ENCODE assay signal across 11 cellular contexts in the genomic region with DNA sequence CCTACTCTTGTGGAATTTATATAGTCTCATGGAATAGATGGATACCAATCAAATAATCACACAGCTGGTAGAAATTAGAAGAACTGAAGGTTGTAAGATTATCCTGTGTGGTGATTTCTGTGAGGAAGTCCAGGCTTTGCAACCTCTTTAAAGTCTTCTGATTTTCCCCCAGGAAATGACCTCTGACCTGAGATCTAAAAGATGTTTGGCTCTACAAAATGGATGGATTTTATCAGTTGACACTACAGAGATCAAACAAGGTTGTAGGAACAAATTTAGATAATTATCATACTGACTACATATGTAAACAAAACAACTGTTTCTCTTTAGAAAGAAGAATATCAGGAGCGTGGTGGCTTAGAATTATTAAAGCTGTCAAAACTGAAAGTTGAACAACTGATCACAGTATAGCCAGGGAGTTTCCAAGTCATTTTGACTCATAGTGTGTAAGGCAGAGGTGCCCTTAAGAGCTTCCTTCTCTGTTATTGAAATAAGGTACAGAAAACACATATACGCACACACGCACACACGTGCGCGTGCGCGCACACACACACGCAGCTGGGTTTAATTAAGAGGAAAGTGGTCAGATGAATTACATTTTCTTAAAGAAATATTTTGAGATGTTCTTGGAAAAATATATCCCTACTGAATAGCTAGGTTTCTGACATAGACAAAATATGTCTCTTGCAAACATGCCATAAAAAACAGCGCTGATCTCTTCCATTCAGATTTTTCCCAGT. TPM values are rescaled to one million over a fixed set of nuclear protein-coding genes. Genes with fewer than 3 reads are reported as not detected.
A peak's percentile ranks its signal among the peaks of the same experiment; 100 is the strongest.
DNase-seq lines count a peak whose midpoint lies in the region; ATAC-seq, FAIRE-seq and TF ChIP-seq lines count a peak whose summit lies in the region.
"Had no signal": no experiment of that assay in that cellular context is flagged by ENCODE, and none has a peak within 500 bp of the region (broad histone marks: within the 10 kb centered on the region; RNA-seq: fewer than 3 reads in every experiment).

No MANE protein-coding gene starts in this region.

- peak; percentile 89 for ATAC-seq in GM19023 (IDR thresholded peaks at IDR 0.05; ENCODE audit: unreplicated experiment)
- peak; percentile 94 for ATAC-seq in HG02610 (IDR thresholded peaks at IDR 0.05; ENCODE audit: unreplicated experiment)
- ATAC-seq in HG03571 (IDR thresholded peaks at IDR 0.05; ENCODE audit: unreplicated experiment), result peak; percentile 83

- no peaks in the 10 kb centered on the region for H3K9me3 ChIP-seq in A673 (ENCODE audit: low read depth, low read length, poor library complexity, severe bottlenecking)
- H3K9me3 ChIP-seq: left ventricle myocardium inferior had no signal

- intact Hi-C loops in A673 (cut with micrococcal nuclease; ENCODE audit: unreplicated experiment), result no loop called here

- no peaks in the 10 kb centered on the region for H3K9me3 Mint-ChIP-seq in nephron progenitor cell

- peak overlapping the region; percentile 3 for H3K27ac Mint-ChIP-seq in nephron progenitor cell

- no peaks in the 10 kb centered on the region for H3K36me3 ChIP-seq in A673 (ENCODE audit: insufficient read depth, low read length, poor library complexity, severe bottlenecking)
- H3K36me3 ChIP-seq: left ventricle myocardium inferior had no signal

- no peak for FAIRE-seq in frontal cortex (lab: Jason Lieb, UNC)

- POLR2A ChIA-PET in A673 (lab: Charles Lee; ENCODE audit: low non-redundant PET), result no interaction called here

- peaks cover 19% of the 10 kb centered on the region for H3K4me1 ChIP-seq in A673 (ENCODE audit: insufficient read depth, low read length, poor library complexity, severe bottlenecking)
- H3K4me1 ChIP-seq: left ventricle myocardium inferior had no signal

- no peak for TF ChIP-seq CTCF in nephron progenitor cell (IDR thresholded peaks at IDR 0.05)
- no peak for TF ChIP-seq CTCF in A673 (conservative IDR thresholded peaks at IDR 0.05; ENCODE audit: low read depth, low read length)

- no peak overlapping the region for H3K27ac ChIP-seq in A673 (ENCODE audit: low read depth, low read length, poor library complexity, severe bottlenecking)
- H3K27ac ChIP-seq: left ventricle myocardium inferior had no signal

- DNase-seq in nephron progenitor cell (no peak), NCI-H1105 (lab: John Stamatoyannopoulos, UW) (no peak), frontal cortex (ENCODE audit: low spot score in 2 of 2) (no peak), NCI-H2171 treated with DMSO at 0.1 percent for 48 hours (lab: John Stamatoyannopoulos, UW) (no peak), A673 (ENCODE audit: low spot score) (no peak)
- DNase-seq: activated CD8-positive, alpha-beta memory T cell treated with anti-CD3 and anti-CD28 coated beads, Interleukin-2, amount 50 U/mL, for 4 hours; left ventricle myocardium inferior; RPMI8226 had no signal

- no peaks in the 10 kb centered on the region for H3K27me3 ChIP-seq in A673 (replicated peaks; ENCODE audit: insufficient read depth, low read depth, low read length, poor library complexity)

- no peak overlapping the region for H3K4me3 Mint-ChIP-seq in nephron progenitor cell

- no peaks in the 10 kb centered on the region for H3K36me3 Mint-ChIP-seq in nephron progenitor cell (ENCODE audit: low read depth)

- H3K27me3 Mint-ChIP-seq in nephron progenitor cell (ENCODE audit: low read depth, poor library complexity), result no peaks in the 10 kb centered on the region

- peaks cover 35% of the 10 kb centered on the region for H3K4me1 Mint-ChIP-seq in nephron progenitor cell

- BruUV-seq in A673 (replicated peaks; lab: Mats Ljungman, UMichigan), result no TSS peak

- no peak overlapping the region for H3K4me3 ChIP-seq in A673 (ENCODE audit: low read depth, low read length, poor library complexity, severe bottlenecking)
- H3K4me3 ChIP-seq: left ventricle myocardium inferior had no signal

- CTCF ChIA-PET in A673 (lab: Charles Lee), result no interaction called here

RNA-seq across cellular contexts. Expression of a gene that starts 35.5 kb away (rescaled TPM):
- total RNA-seq in frontal cortex (79.5 TPM), A673 (2021) (35.1 and 36.9 TPM in 2 replicates)
